Comparison of ENCODE assay signal across 12 cellular contexts in genomic region chr14:70885343-70886014, GRCh38. TPM values are rescaled to one million over a fixed set of nuclear protein-coding genes. Genes with fewer than 3 reads are reported as not detected.
DNase-seq lines count a peak whose midpoint lies in the region; ATAC-seq and TF ChIP-seq lines count a peak whose summit lies in the region.
"Had no signal": no experiment of that assay in that cellular context is flagged by ENCODE, and none has a peak within 500 bp of the region (broad histone marks: within the 10 kb centered on the region; RNA-seq: fewer than 3 reads in every experiment).

No MANE protein-coding gene starts in this region.

- H3K4me1 ChIP-seq in spleen (peaks cover 13 to 81% (median 73%) of the 10 kb centered on the region in 6 donors), heart left ventricle (peaks cover 0 to 82% (median 0%) of the 10 kb centered on the region in 12 donors)

- no peak for TF ChIP-seq CTCF in GM12865 (IDR thresholded peaks at IDR 0.05; ENCODE audit: insufficient read depth, low read depth, low read length, missing control alignments)
- no peak for TF ChIP-seq CTCF in spleen (IDR thresholded peaks at IDR 0.05 in 8 of 11, conservative IDR thresholded peaks at IDR 0.05 in 3 of 11)
- no peak for TF ChIP-seq CTCF in heart left ventricle (IDR thresholded peaks at IDR 0.05)

- TF ChIP-seq POLR2A in spleen (IDR thresholded peaks at IDR 0.05) (no peak), heart left ventricle (IDR thresholded peaks at IDR 0.05) (no peak)

- H3K36me3 ChIP-seq in KOPT-K1 (ENCODE audit: insufficient read depth, low read length): no peaks in the 10 kb centered on the region
- no peaks in the 10 kb centered on the region for H3K36me3 ChIP-seq in spleen
- no peaks in the 10 kb centered on the region for H3K36me3 ChIP-seq in heart left ventricle
- H3K36me3 ChIP-seq: transverse colon had no signal

- no peaks in the 10 kb centered on the region for H3K36me3 Mint-ChIP-seq in activated T-helper 1 cell treated with anti-CD3 and anti-CD28 coated beads, Interleukin-12 subunit alpha, Interleukin-12 subunit beta, Interleukin-2, Interleukin-4 antibody, amounts not matched to agents 30 ng/mL and 10 ng/mL and 1 ng/mL, durations not matched to agents 14 hours and 24 hours and 36 hours (ENCODE audit: low read depth)

- DNase-seq in GM12865 (ENCODE audit: low read depth) (peak; percentile 51), spleen (no peak), heart left ventricle (no peak), germinal center (ENCODE audit: low spot score) (no peak)
- no peak for DNase-seq in activated T-helper 1 cell treated with anti-CD3 and anti-CD28 coated beads, Interleukin-12 subunit alpha, Interleukin-12 subunit beta, Interleukin-2, Interleukin-4 antibody, amounts not matched to agents 30 ng/mL and 10 ng/mL and 1 ng/mL, durations not matched to agents 14 hours and 24 hours and 36 hours (ENCODE audit: low spot score)
- DNase-seq: COR-L47, endodermal cell, NCI-H2081, right cardiac atrium, transverse colon had no signal

- no peaks in the 10 kb centered on the region for H3K27me3 Mint-ChIP-seq in activated T-helper 1 cell treated with anti-CD3 and anti-CD28 coated beads, Interleukin-12 subunit alpha, Interleukin-12 subunit beta, Interleukin-2, Interleukin-4 antibody, amounts not matched to agents 30 ng/mL and 10 ng/mL and 1 ng/mL, durations not matched to agents 14 hours and 24 hours and 36 hours (ENCODE audit: insufficient read depth)

- H3K4me1 Mint-ChIP-seq in activated T-helper 1 cell treated with anti-CD3 and anti-CD28 coated beads, Interleukin-12 subunit alpha, Interleukin-12 subunit beta, Interleukin-2, Interleukin-4 antibody, amounts not matched to agents 30 ng/mL and 10 ng/mL and 1 ng/mL, durations not matched to agents 14 hours and 24 hours and 36 hours (ENCODE audit: low read depth): peaks cover 92% of the 10 kb centered on the region

- ATAC-seq in heart left ventricle (no peak), GM18502 (IDR thresholded peaks at IDR 0.05; ENCODE audit: poor library complexity, unreplicated experiment) (no peak)
- ATAC-seq: right cardiac atrium had no signal

- peak overlapping the region; percentile 61 for H3K27ac Mint-ChIP-seq in activated T-helper 1 cell treated with anti-CD3 and anti-CD28 coated beads, Interleukin-12 subunit alpha, Interleukin-12 subunit beta, Interleukin-2, Interleukin-4 antibody, amounts not matched to agents 30 ng/mL and 10 ng/mL and 1 ng/mL, durations not matched to agents 14 hours and 24 hours and 36 hours
- H3K27ac Mint-ChIP-seq: endodermal cell had no signal

- H3K4me3 ChIP-seq in GM12865 (ENCODE audit: low read depth, low read length) (peak overlapping the region; percentile 52; the same call in 1 of the 2 replicates), spleen (no peak overlapping the region), heart left ventricle (no peak overlapping the region)
- H3K4me3 ChIP-seq: transverse colon had no signal

- intact Hi-C loops in activated T-helper 1 cell treated with anti-CD3 and anti-CD28 coated beads, Interleukin-12 subunit alpha, Interleukin-12 subunit beta, Interleukin-2, Interleukin-4 antibody, amounts not matched to agents 30 ng/mL and 10 ng/mL and 1 ng/mL, durations not matched to agents 14 hours and 24 hours and 36 hours (cut with micrococcal nuclease): loop anchor here (1.0 to 10.0 kb wide), 15 partner anchors 9 to 1591 kb away; partner anchors contain the start of genes PCNX1 and SIPA1L1
- intact Hi-C loops in spleen (cut with DNase I; ENCODE audit: low total_unique reads): no loop called here
- intact Hi-C loops in heart left ventricle (cut with DNase I): no loop called here

- H3K4me3 Mint-ChIP-seq in activated T-helper 1 cell treated with anti-CD3 and anti-CD28 coated beads, Interleukin-12 subunit alpha, Interleukin-12 subunit beta, Interleukin-2, Interleukin-4 antibody, amounts not matched to agents 30 ng/mL and 10 ng/mL and 1 ng/mL, durations not matched to agents 14 hours and 24 hours and 36 hours: peak overlapping the region; percentile 16
- H3K4me3 Mint-ChIP-seq: endodermal cell had no signal

- no peaks in the 10 kb centered on the region for H3K27me3 ChIP-seq in spleen (replicated peaks in 1 of 7)
- no peaks in the 10 kb centered on the region for H3K27me3 ChIP-seq in heart left ventricle
- H3K27me3 ChIP-seq: transverse colon had no signal

- H3K9me3 ChIP-seq in KOPT-K1 (ENCODE audit: insufficient read depth, low read length, poor library complexity, severe bottlenecking): no peaks in the 10 kb centered on the region
- H3K9me3 ChIP-seq in spleen: no peaks in the 10 kb centered on the region
- H3K9me3 ChIP-seq in heart left ventricle: no peaks in the 10 kb centered on the region
- H3K9me3 ChIP-seq: transverse colon had no signal

- H3K9me3 Mint-ChIP-seq in activated T-helper 1 cell treated with anti-CD3 and anti-CD28 coated beads, Interleukin-12 subunit alpha, Interleukin-12 subunit beta, Interleukin-2, Interleukin-4 antibody, amounts not matched to agents 30 ng/mL and 10 ng/mL and 1 ng/mL, durations not matched to agents 14 hours and 24 hours and 36 hours: no peaks in the 10 kb centered on the region
- H3K9me3 Mint-ChIP-seq: endodermal cell had no signal

- WGBS in spleen, 5 donors: 70 to 80% (median 73%) methylated on average over 5 of the region's 5 CpGs
- WGBS in heart left ventricle, 4 donors: 81 to 92% (median 84%) methylated on average over 5 of the region's 5 CpGs

- H3K27ac ChIP-seq in KOPT-K1 (ENCODE audit: low read depth, low read length, poor library complexity, severe bottlenecking) (peak overlapping the region; percentile 78), spleen (peak overlapping the region in 5 of 8 donors; percentile 65 to 91 (median 88)), heart left ventricle (peak overlapping the region in 1 of 12 donors; percentile 87)

RNA-seq across cellular contexts. Expression of gene PCNX1, which starts 21.8 kb away (rescaled TPM):
- 37.9 and 42.7 TPM in 2 replicates for total RNA-seq in activated T-helper 1 cell treated with anti-CD3 and anti-CD28 coated beads, Interleukin-12 subunit alpha, Interleukin-12 subunit beta, Interleukin-2, Interleukin-4 antibody, amounts not matched to agents 30 ng/mL and 10 ng/mL and 1 ng/mL, durations not matched to agents 14 hours and 24 hours and 36 hours
- total RNA-seq in spleen: 100 to 1,000 TPM in 5 of 7 donors, 10 to 100 TPM in 2; 88.1 to 149 (median 104) TPM
- 1 to 10 TPM; 4.0 to 5.9 (median 5.5) TPM for polyA plus RNA-seq in spleen
- total RNA-seq in heart left ventricle: 10 to 100 TPM; 36.3 to 64.7 (median 53.4) TPM
- 10 to 100 TPM in 1 of 2 donors, 1 to 10 TPM in 1; 6.1 to 11.7 TPM for polyA plus RNA-seq in heart left ventricle
